ENCODE assay signal across 30 cellular contexts in genomic region chr1:24664507-24665033, GRCh38.
"Had no signal": no experiment of that assay in that cellular context is flagged by ENCODE, and none has a peak within 500 bp of the region (broad histone marks: within the 10 kb centered on the region; RNA-seq: fewer than 3 reads in every experiment).

No MANE protein-coding gene starts in this region.

- H3K4me1 ChIP-seq: neural progenitor cell, parathyroid adenoma, psoas muscle, thyroid gland, transverse colon, upper lobe of left lung had no signal

- H3K4me3 Mint-ChIP-seq: immature natural killer cell; mesothelial cell of epicardium; naive B cell; natural killer cell; nephron progenitor cell; neural progenitor cell; stimulated activated naive B cell treated with anti-CD40 and anti-IgM and Interleukin-4, amounts not matched to agents 10 μg/mL and 1 μg/mL and 100 μg/mL, for 72 hours had no signal

- H3K9me3 ChIP-seq: left ventricle myocardium inferior, neutrophil, psoas muscle, stomach, testis, thyroid gland, transverse colon, upper lobe of left lung, vagina had no signal

- H3K4me1 Mint-ChIP-seq: natural killer cell, nephron progenitor cell, neural progenitor cell had no signal

- H3K9me3 Mint-ChIP-seq: immature natural killer cell; mesothelial cell of epicardium; naive B cell; natural killer cell; nephron progenitor cell; neural progenitor cell; stimulated activated naive B cell treated with anti-CD40 and anti-IgM and Interleukin-4, amounts not matched to agents 10 μg/mL and 1 μg/mL and 100 μg/mL, for 72 hours had no signal

- H3K27me3 Mint-ChIP-seq: naive B cell; stimulated activated naive B cell treated with anti-CD40 and anti-IgM and Interleukin-4, amounts not matched to agents 10 μg/mL and 1 μg/mL and 100 μg/mL, for 72 hours had no signal

- ATAC-seq: left colon; natural killer cell; psoas muscle; sciatic nerve; stimulated activated naive B cell treated with anti-CD40 and anti-IgM and Interleukin-4, amounts not matched to agents 10 μg/mL and 1 μg/mL and 100 μg/mL, for 72 hours; stimulated activated naive CD8-positive, alpha-beta T cell treated with anti-CD3 and anti-CD28 coated beads, Interleukin-15, Interleukin-2, amounts not matched to agents 100 U/mL and 50 U/mL, for 24 hours had no signal

- DNase-seq: hypothalamus; immature natural killer cell; kidney; left colon; left ventricle myocardium inferior; mesendoderm; naive B cell; natural killer cell; nephron progenitor cell; occipital lobe; psoas muscle; stimulated activated CD4-positive, alpha-beta T cell treated with anti-CD3 and anti-CD28 coated beads, Interleukin-12 subunit alpha, Interleukin-12 subunit beta, amount 100 ng/mL, for 4 hours; stimulated activated CD4-positive, alpha-beta T cell treated with anti-CD3 and anti-CD28 coated beads, Interleukin-15, amount 100 ng/mL, for 24 hours; stimulated activated CD4-positive, alpha-beta T cell treated with anti-CD3 and anti-CD28 coated beads, Interleukin-2, amount 100 ng/mL, for 24 hours; stimulated activated CD4-positive, alpha-beta T cell treated with anti-CD3 and anti-CD28 coated beads, Interleukin-4, amount 100 ng/mL, for 1 hour; stimulated activated naive B cell treated with anti-CD40 and anti-IgM and Interleukin-4, amounts not matched to agents 10 μg/mL and 1 μg/mL and 100 μg/mL, for 72 hours; stimulated activated naive CD8-positive, alpha-beta T cell treated with anti-CD3 and anti-CD28 coated beads, Interleukin-15, Interleukin-2, amounts not matched to agents 100 U/mL and 50 U/mL, for 24 hours; stomach; testis; thyroid gland; transverse colon; upper lobe of left lung had no signal

- H3K27me3 ChIP-seq: neural progenitor cell, neutrophil, stomach, testis, thyroid gland, transverse colon, upper lobe of left lung, vagina had no signal

- H3K27ac ChIP-seq: left ventricle myocardium inferior, neural progenitor cell, neutrophil, parathyroid adenoma, psoas muscle, skin epidermis, stomach, thyroid gland, transverse colon, upper lobe of left lung, vagina had no signal

- H3K27ac Mint-ChIP-seq: immature natural killer cell, mesothelial cell of epicardium, natural killer cell, nephron progenitor cell, neural progenitor cell had no signal

- H3K4me3 ChIP-seq: left ventricle myocardium inferior, lung, neural progenitor cell, psoas muscle, skin epidermis, stomach, testis, thyroid gland, transverse colon, upper lobe of left lung, vagina had no signal
